29 cellular contexts compared by ENCODE assay signal in genomic region chr5:73890569-73890968, GRCh38.
A peak's percentile ranks its signal among the peaks of the same experiment; 100 is the strongest.
DNase-seq lines count a peak whose midpoint lies in the region; FAIRE-seq and TF ChIP-seq lines count a peak whose summit lies in the region.
"Had no signal": no experiment of that assay in that cellular context is flagged by ENCODE, and none has a peak within 500 bp of the region (broad histone marks: within the 10 kb centered on the region; RNA-seq: fewer than 3 reads in every experiment).

No MANE protein-coding gene starts in this region.

- CTCF ChIA-PET in SK-N-SH (lab: Yijun Ruan, JAX), result interaction anchor here (0.6 kb wide), 1 partner anchor 1608 kb away, joined by 4 read pairs; no protein-coding TSS in a partner anchor

- H4K20me1 ChIP-seq in astrocyte (ENCODE audit: insufficient read depth, low read length) (no peaks in the 10 kb centered on the region), SK-N-SH (ENCODE audit: insufficient read depth) (no peaks in the 10 kb centered on the region)
- H4K20me1 ChIP-seq: BLaER1 had no signal

- H2AFZ ChIP-seq in astrocyte (ENCODE audit: low read depth, low read length) (no peak overlapping the region), SK-N-SH (ENCODE audit: low read depth) (no peak overlapping the region)

- H3K27me3 ChIP-seq in astrocyte (ENCODE audit: insufficient read depth, low read length) (no peaks in the 10 kb centered on the region), SK-N-SH (ENCODE audit: insufficient read depth) (no peaks in the 10 kb centered on the region)
- H3K27me3 ChIP-seq: BE2C, BLaER1 had no signal

- H3K79me2 ChIP-seq in astrocyte (ENCODE audit: insufficient read depth, low read length) (no peaks in the 10 kb centered on the region), SK-N-SH (ENCODE audit: insufficient read depth) (no peaks in the 10 kb centered on the region)

- H3K4me1 ChIP-seq in astrocyte (ENCODE audit: insufficient read depth, low read length), result peaks cover 5% of the 10 kb centered on the region
- H3K4me1 ChIP-seq in SK-N-SH (ENCODE audit: control insufficient read depth in 1 of 2, insufficient read depth in 2 of 2, low read depth in 1 of 2, low read length in 1 of 2), result no peaks in the 10 kb centered on the region; a peak in 1 of 4 replicates
- H3K4me1 ChIP-seq: BE2C had no signal

- no peaks in the 10 kb centered on the region for H3K9me2 ChIP-seq in SK-N-SH

- no peak for TF ChIP-seq EP300 in SK-N-SH (IDR thresholded peaks at IDR 0.05; ENCODE audit: borderline replicate concordance in 1 of 2, low read depth in 1 of 2, low read length in 1 of 2)

- H3K27me3 Mint-ChIP-seq in astrocyte (ENCODE audit: low read depth, unreplicated experiment), result peaks cover 4% of the 10 kb centered on the region

- no peak for TF ChIP-seq CTCF in VCaP (conservative IDR thresholded peaks at IDR 0.05)
- TF ChIP-seq CTCF in astrocyte (IDR thresholded peaks at IDR 0.05; ENCODE audit: insufficient read depth, low read depth, low read length), result no peak
- TF ChIP-seq CTCF in astrocyte of the spinal cord (IDR thresholded peaks at IDR 0.05; ENCODE audit: low read depth, low read length), result no peak
- TF ChIP-seq CTCF in SK-N-SH (IDR thresholded peaks at IDR 0.05), result no peak

- H3K4me3 ChIP-seq in astrocyte (ENCODE audit: insufficient read depth, low read depth, low read length), result no peak overlapping the region
- H3K4me3 ChIP-seq in astrocyte of the spinal cord (ENCODE audit: low read depth, low read length), result no peak overlapping the region
- H3K4me3 ChIP-seq in SK-N-SH (ENCODE audit: low read depth in 2 of 2, low read length in 1 of 2), result no peak overlapping the region
- H3K4me3 ChIP-seq: BLaER1, GM12878 had no signal

- H3K4me3 Mint-ChIP-seq in astrocyte (ENCODE audit: unreplicated experiment), result no peak overlapping the region
- H3K4me3 Mint-ChIP-seq: CD14-positive monocyte; CD4-positive, alpha-beta memory T cell; CD4-positive, CD25-positive, alpha-beta regulatory T cell; CD8-positive, alpha-beta memory T cell had no signal

- H3K36me3 ChIP-seq in astrocyte (ENCODE audit: insufficient read depth, low read length) (no peaks in the 10 kb centered on the region), SK-N-SH (replicated peaks in 1 of 2; ENCODE audit: control insufficient read depth in 1 of 2, insufficient read depth in 2 of 2, low read length in 1 of 2) (peaks cover 0 to 11% of the 10 kb centered on the region in 2 experiments)
- H3K36me3 ChIP-seq: BLaER1 had no signal

- H3K27ac Mint-ChIP-seq in astrocyte (ENCODE audit: unreplicated experiment), result no peak overlapping the region
- H3K27ac Mint-ChIP-seq: CD14-positive monocyte; CD4-positive, alpha-beta memory T cell; CD4-positive, CD25-positive, alpha-beta regulatory T cell; CD8-positive, alpha-beta memory T cell had no signal

- H3K9me3 Mint-ChIP-seq in astrocyte (ENCODE audit: unreplicated experiment), result peaks cover 1% of the 10 kb centered on the region
- H3K9me3 Mint-ChIP-seq: CD8-positive, alpha-beta memory T cell had no signal

- peaks cover 6% of the 10 kb centered on the region for H3K36me3 Mint-ChIP-seq in astrocyte (ENCODE audit: low read depth, unreplicated experiment)
- H3K36me3 Mint-ChIP-seq: CD14-positive monocyte; CD4-positive, alpha-beta memory T cell; CD4-positive, CD25-positive, alpha-beta regulatory T cell; CD8-positive, alpha-beta memory T cell had no signal

- H3K9ac ChIP-seq in astrocyte (ENCODE audit: low read length), result no peak overlapping the region
- H3K9ac ChIP-seq in SK-N-SH, result no peak overlapping the region
- H3K9ac ChIP-seq: BLaER1 had no signal

- in situ Hi-C loops in astrocyte of the spinal cord (cut with HindIII; ENCODE audit: low sequenced_read_pairs), result no loop called here

- POLR2A ChIA-PET in SK-N-SH (lab: Yijun Ruan, JAX), result no interaction called here

- H3K4me2 ChIP-seq in astrocyte (ENCODE audit: low read length) (no peak overlapping the region), SK-N-SH (no peak overlapping the region)
- H3K4me2 ChIP-seq: BLaER1 had no signal

- no peak for TF ChIP-seq RAD21 in SK-N-SH (IDR thresholded peaks at IDR 0.05; ENCODE audit: low read length)

- H3K9me3 ChIP-seq in astrocyte (ENCODE audit: insufficient read depth, low read depth, low read length), result no peaks in the 10 kb centered on the region
- H3K9me3 ChIP-seq in SK-N-SH, result no peaks in the 10 kb centered on the region
- H3K9me3 ChIP-seq: BE2C, BLaER1 had no signal

- H3K27ac ChIP-seq in VCaP (peak overlapping the region; percentile 70), astrocyte (ENCODE audit: low read depth, low read length) (no peak overlapping the region), SK-N-SH (ENCODE audit: low read depth in 2 of 2, low read length in 1 of 2) (no peak overlapping the region)
- H3K27ac ChIP-seq: BLaER1 had no signal

- DNase-seq in astrocyte (ENCODE audit: low read depth) (peak; percentile 16), astrocyte of the spinal cord (ENCODE audit: low read depth, low spot score) (peak; percentile 22), fibroblast of peridontal ligament (ENCODE audit: extremely low read depth) (peak; percentile 62), SK-N-SH (no peak), dermis blood vessel endothelial cell (no peak), NCI-H2171 (lab: John Stamatoyannopoulos, UW) (no peak), mucosa of gallbladder (ENCODE audit: low spot score) (no peak)
- DNase-seq: 8988T; ACHN; BE2C; C1 segment of cervical spinal cord; CD4-positive, alpha-beta memory T cell; CD4-positive, CD25-positive, alpha-beta regulatory T cell; CD8-positive, alpha-beta memory T cell; COR-L47; DMS 273 treated with DMSO at 0.1 percent for 48 hours; DMS153; DMS53; DMS79; DND-41; EL; GDM1 had no signal

- FAIRE-seq in astrocyte (lab: Jason Lieb, UNC), result no peak
- FAIRE-seq: A204.1, GM12878, GM12892, GM18507 had no signal

- no peaks in the 10 kb centered on the region for H3K4me1 Mint-ChIP-seq in astrocyte (ENCODE audit: low read depth, unreplicated experiment)
- H3K4me1 Mint-ChIP-seq: CD4-positive, CD25-positive, alpha-beta regulatory T cell; CD8-positive, alpha-beta memory T cell had no signal

- no peaks in the 10 kb centered on the region for H3F3A ChIP-seq in SK-N-SH (replicated peaks; ENCODE audit: insufficient read depth)

- WGBS in SK-N-SH (ENCODE audit: low lambda C conversion rate), result 81% methylated on average over 4 of the region's 4 CpGs

TF ChIP-seq in SK-N-SH, 30 proteins besides CTCF, POLR2A, EP300 and RAD21:
- TF ChIP-seq NRF1 (IDR thresholded peaks at IDR 0.05; ENCODE audit: low read depth, low read length) (no peak), RFX5 (IDR thresholded peaks at IDR 0.05; ENCODE audit: low read length) (no peak), FOSL2 (IDR thresholded peaks at IDR 0.05; ENCODE audit: borderline replicate concordance, low read depth) (no peak)

Comparison
In these comparisons a context has a peak if more than half of its experiments do, and no peak if none do; other contexts are left out.
1. DNase-seq: peak in astrocyte (single experiment), astrocyte of the spinal cord (single experiment) and fibroblast of peridontal ligament (single experiment); none in SK-N-SH (single experiment), dermis blood vessel endothelial cell (single experiment), NCI-H2171 (single experiment) and mucosa of gallbladder (single experiment).